ENCODE assay signal across 26 cellular contexts in the genomic region with DNA sequence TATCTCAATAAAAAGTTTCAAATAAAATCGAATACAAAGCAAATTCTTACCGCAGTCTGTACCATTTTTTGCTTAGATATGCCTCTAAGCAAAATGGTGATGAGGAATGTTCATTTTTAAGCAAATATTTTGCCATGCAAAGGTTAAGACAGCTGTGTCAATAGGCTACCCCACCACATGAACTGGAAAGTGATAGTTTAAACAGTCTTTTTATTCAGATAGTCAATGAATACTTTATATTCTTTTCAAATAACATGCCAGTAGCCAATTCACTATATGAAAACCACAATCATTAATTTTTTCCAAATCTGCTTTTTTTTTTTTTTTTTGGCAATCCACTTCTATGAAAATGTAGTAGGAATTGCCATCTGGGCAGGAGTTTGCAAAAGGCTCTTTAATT.
A peak's percentile ranks its signal among the peaks of the same experiment; 100 is the strongest.
DNase-seq lines count a peak whose midpoint lies in the region; ATAC-seq and TF ChIP-seq lines count a peak whose summit lies in the region.
"Had no signal": no experiment of that assay in that cellular context is flagged by ENCODE, and none has a peak within 500 bp of the region (broad histone marks: within the 10 kb centered on the region; RNA-seq: fewer than 3 reads in every experiment).

No MANE protein-coding gene starts in this region.

- no peak for TF ChIP-seq EP300 in upper lobe of left lung (IDR thresholded peaks at IDR 0.05)

- TF ChIP-seq CTCF in nephron (IDR thresholded peaks at IDR 0.05; ENCODE audit: unreplicated experiment in 3 of 3) (no peak), upper lobe of left lung (IDR thresholded peaks at IDR 0.05) (no peak)

- no peaks in the 10 kb centered on the region for H3K27me3 Mint-ChIP-seq in nephron (ENCODE audit: low read depth)
- H3K27me3 Mint-ChIP-seq in activated T-cell treated with anti-CD3 and anti-CD28 coated beads, Interleukin-2, amount 50 U/mL, for 72 hours (ENCODE audit: low read depth), result no peaks in the 10 kb centered on the region

- ATAC-seq in HG02973 (IDR thresholded peaks at IDR 0.05; ENCODE audit: unreplicated experiment), result no peak
- ATAC-seq in upper lobe of left lung (ENCODE audit: low FRiP score in 2 of 2), result no peak
- ATAC-seq in activated T-cell treated with anti-CD3 and anti-CD28 coated beads, Interleukin-2, amount 50 U/mL, for 72 hours (replicated peaks in 1 of 2), result no peak
- ATAC-seq: A549, GM12878 had no signal

- H3K9me3 ChIP-seq in upper lobe of left lung, result no peaks in the 10 kb centered on the region
- H3K9me3 ChIP-seq: A549, BE2C had no signal

- no peaks in the 10 kb centered on the region for H3K36me3 Mint-ChIP-seq in nephron (ENCODE audit: low read depth)
- peaks cover 0 to 3% of the 10 kb centered on the region in 2 donors for H3K36me3 Mint-ChIP-seq in activated T-cell treated with anti-CD3 and anti-CD28 coated beads, Interleukin-2, amount 50 U/mL, for 72 hours (ENCODE audit: insufficient read depth in 2 of 2)
- H3K36me3 Mint-ChIP-seq: CD14-positive monocyte had no signal

- no peaks in the 10 kb centered on the region for H3K36me3 ChIP-seq in upper lobe of left lung
- H3K36me3 ChIP-seq: BE2C; BLaER1 treated with 17β-estradiol and CSF1 and Interleukin-3, amounts not matched to agents 10 nM and 100 nM had no signal

- no peak for TF ChIP-seq POLR2A in upper lobe of left lung (IDR thresholded peaks at IDR 0.05)

- no peak overlapping the region for H3K27ac ChIP-seq in upper lobe of left lung
- H3K27ac ChIP-seq: A549, GM23248 had no signal

- 88 to 94% methylated on average over 2 of the region's 2 CpGs for WGBS in upper lobe of left lung, 2 donors

- DNase-seq in NCI-H146 treated with DMSO at 0.1 percent for 48 hours (lab: John Stamatoyannopoulos, UW; ENCODE audit: unreplicated experiment) (peak; percentile 0), NCI-H146 (lab: John Stamatoyannopoulos, UW) (no peak), RPMI7951 (ENCODE audit: low read depth) (peak; percentile 6), epidermal melanocyte (ENCODE audit: insufficient read length, low spot score) (peak; percentile 60), upper lobe of left lung (no peak)
- no peak for DNase-seq in activated T-cell treated with anti-CD3 and anti-CD28 coated beads, Interleukin-2, amount 50 U/mL, for 72 hours
- DNase-seq: 8988T; ACHN; AML-193; BE2C; Calu3; CD4-positive, alpha-beta T cell; CD8-positive, alpha-beta memory T cell; COR-L47; DMS79; EL; GDM1; GM23248; H7; HCEC 1CT had no signal

- peaks cover 0 to 5% (median 0%) of the 10 kb centered on the region in 4 donors for H3K4me1 ChIP-seq in upper lobe of left lung
- H3K4me1 ChIP-seq: BE2C had no signal

- H3K27ac Mint-ChIP-seq in nephron, result peak overlapping the region in 2 of 3 experiments; percentile 91 to 94
- no peak overlapping the region for H3K27ac Mint-ChIP-seq in activated T-cell treated with anti-CD3 and anti-CD28 coated beads, Interleukin-2, amount 50 U/mL, for 72 hours
- H3K27ac Mint-ChIP-seq: CD14-positive monocyte; CD4-positive, alpha-beta T cell; CD8-positive, alpha-beta memory T cell had no signal

- H3K4me3 Mint-ChIP-seq in nephron, result no peak overlapping the region
- H3K4me3 Mint-ChIP-seq in activated T-cell treated with anti-CD3 and anti-CD28 coated beads, Interleukin-2, amount 50 U/mL, for 72 hours, result no peak overlapping the region
- H3K4me3 Mint-ChIP-seq: CD14-positive monocyte; CD4-positive, alpha-beta T cell; CD8-positive, alpha-beta memory T cell had no signal

- H3K9me3 Mint-ChIP-seq in nephron, result peaks cover 16% of the 10 kb centered on the region
- H3K9me3 Mint-ChIP-seq in activated T-cell treated with anti-CD3 and anti-CD28 coated beads, Interleukin-2, amount 50 U/mL, for 72 hours, result peaks cover 4 to 8% of the 10 kb centered on the region in 2 donors
- H3K9me3 Mint-ChIP-seq: CD4-positive, alpha-beta T cell had no signal

- H3K27me3 ChIP-seq in upper lobe of left lung, result no peaks in the 10 kb centered on the region
- H3K27me3 ChIP-seq: BE2C; BLaER1 treated with 17β-estradiol and CSF1 and Interleukin-3, amounts not matched to agents 10 nM and 100 nM had no signal

- H3K4me3 ChIP-seq in upper lobe of left lung, result no peak overlapping the region
- H3K4me3 ChIP-seq: A549; BLaER1 treated with 17β-estradiol and CSF1 and Interleukin-3, amounts not matched to agents 10 nM and 100 nM; GM12878; GM23248 had no signal

- peaks cover 5% of the 10 kb centered on the region for H3K4me1 Mint-ChIP-seq in nephron
- peaks cover 5% of the 10 kb centered on the region for H3K4me1 Mint-ChIP-seq in activated T-cell treated with anti-CD3 and anti-CD28 coated beads, Interleukin-2, amount 50 U/mL, for 72 hours (ENCODE audit: low read depth)
- H3K4me1 Mint-ChIP-seq: CD8-positive, alpha-beta memory T cell had no signal

Comparison
In these comparisons a context has a peak if more than half of its experiments do, and no peak if none do; other contexts are left out.
1. DNase-seq: peak in NCI-H146 treated with DMSO at 0.1 percent for 48 hours (single experiment), RPMI7951 (single experiment) and epidermal melanocyte (single experiment); none in NCI-H146 (single experiment), upper lobe of left lung (0 of 2) and activated T-cell treated with anti-CD3 and anti-CD28 coated beads, Interleukin-2, amount 50 U/mL, for 72 hours (0 of 2).